In the genomic region with DNA sequence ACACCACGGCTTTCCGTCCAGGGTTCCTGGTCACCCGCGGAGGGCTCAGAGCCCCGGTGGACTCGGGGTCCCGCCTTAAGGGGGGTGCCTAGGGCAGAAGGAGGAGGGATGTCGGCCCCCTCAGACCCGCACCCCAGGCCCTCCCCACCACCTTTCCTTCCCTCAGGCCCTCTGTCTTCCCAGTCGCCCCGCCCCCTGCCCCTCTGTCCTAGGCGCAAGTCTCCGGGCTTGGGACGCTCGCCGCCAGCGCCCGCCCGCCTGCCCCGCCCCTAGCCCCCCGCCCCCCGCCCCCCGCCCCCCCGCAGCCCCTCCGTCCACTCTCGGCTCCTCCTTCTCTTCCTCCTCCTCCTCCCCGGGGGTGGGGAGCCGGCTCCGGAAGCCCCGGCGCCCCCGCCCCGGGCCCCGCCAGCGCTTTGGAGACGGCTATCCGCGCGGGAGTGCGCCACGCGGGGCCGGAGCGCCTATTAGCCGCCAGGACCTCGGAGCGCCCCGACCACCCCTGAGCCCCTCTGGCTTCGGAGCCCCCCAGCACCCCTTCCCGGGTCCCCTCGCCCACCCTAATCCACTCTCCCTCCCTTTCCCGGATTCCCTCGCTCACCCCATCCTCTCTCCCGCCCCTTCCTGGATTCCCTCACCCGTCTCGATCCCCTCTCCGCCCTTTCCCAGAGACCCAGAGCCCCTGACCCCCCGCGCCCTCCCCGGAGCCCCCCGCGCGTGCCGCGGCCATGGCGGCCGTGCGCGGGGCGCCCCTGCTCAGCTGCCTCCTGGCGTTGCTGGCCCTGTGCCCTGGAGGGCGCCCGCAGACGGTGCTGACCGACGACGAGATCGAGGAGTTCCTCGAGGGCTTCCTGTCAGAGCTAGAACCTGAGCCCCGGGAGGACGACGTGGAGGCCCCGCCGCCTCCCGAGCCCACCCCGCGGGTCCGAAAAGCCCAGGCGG, we compare ENCODE assay signal across 8 cellular contexts.
A peak's percentile ranks its signal among the peaks of the same experiment; 100 is the strongest.
DNase-seq lines count a peak whose midpoint lies in the region; ATAC-seq and TF ChIP-seq lines count a peak whose summit lies in the region.

Gene AEBP1 (plus strand): TSS at position 405 of the 939 bp plus-strand sequence. CDS start 321 bp downstream, at position 726.

- no peaks in the 10 kb centered on the region for H3K9me3 Mint-ChIP-seq in nephron

- ATAC-seq in HG03280 (IDR thresholded peaks at IDR 0.05; ENCODE audit: unreplicated experiment) = no peak

- DNase-seq in DMS53 (lab: John Stamatoyannopoulos, UW) (peak; percentile 49), DMS53 treated with DMSO at 0.1 percent for 48 hours (lab: John Stamatoyannopoulos, UW; ENCODE audit: unreplicated experiment) (no peak), fibroblast of mammary gland (ENCODE audit: low read depth) (peak; percentile 38), HK-2 (ENCODE audit: unreplicated experiment) (no peak), GDM1 (lab: John Stamatoyannopoulos, UW) (no peak)

- no peaks in the 10 kb centered on the region for H3K36me3 Mint-ChIP-seq in nephron (ENCODE audit: low read depth)

- no peak for TF ChIP-seq CTCF in WI38 (IDR thresholded peaks at IDR 0.05; ENCODE audit: low read depth, low read length)
- TF ChIP-seq CTCF in fibroblast of mammary gland (conservative IDR thresholded peaks at IDR 0.05; ENCODE audit: control insufficient read depth, insufficient read depth, low read depth, low read length) = no peak
- no peak for TF ChIP-seq CTCF in nephron (IDR thresholded peaks at IDR 0.05; ENCODE audit: unreplicated experiment in 3 of 3)

- H3K27me3 Mint-ChIP-seq in nephron (ENCODE audit: low read depth) = peaks cover 5% of the 10 kb centered on the region

- H3K27ac Mint-ChIP-seq in nephron = peak within 1 kb of the TSS; percentile 62 to 86 (median 73)

- peaks cover 42% of the 10 kb centered on the region for H3K4me1 Mint-ChIP-seq in nephron

- H3K4me3 ChIP-seq in WI38 (ENCODE audit: low read depth, low read length) (peak within 1 kb of the TSS; percentile 61), fibroblast of mammary gland (ENCODE audit: control insufficient read depth, low read depth, low read length) (peak within 1 kb of the TSS; percentile 66)

- peak within 1 kb of the TSS; percentile 83 to 89 (median 85) for H3K4me3 Mint-ChIP-seq in nephron

Comparison
In these comparisons a context has a peak if more than half of its experiments do, and no peak if none do; other contexts are left out.
1. DNase-seq: peak in DMS53 (single experiment) and fibroblast of mammary gland (single experiment); none in DMS53 treated with DMSO at 0.1 percent for 48 hours (single experiment), HK-2 (single experiment) and GDM1 (single experiment).